Comparison of ENCODE assay signal across 8 cellular contexts in genomic region chr16:22436823-22437652, GRCh38.
DNase-seq lines count a peak whose midpoint lies in the region; ATAC-seq and TF ChIP-seq lines count a peak whose summit lies in the region.
"Not testable (repeated sequence)": the region's sequence is repeated elsewhere in the genome, so short reads cannot be mapped to it uniquely, and the experiment has no call there.

No MANE protein-coding gene starts in this region.

- H3K4me1 Mint-ChIP-seq in natural killer cell treated with Interleukin-12 subunit alpha and Interleukin-12 subunit beta and Interleukin-15 and Interleukin-18, amount 100 ng/mL, for 72 hours (ENCODE audit: low read depth in 2 of 2); stimulated activated memory B cell treated with anti-CD40 and anti-IgM and Interleukin-4, amounts not matched to agents 10 μg/mL and 1 μg/mL and 100 μg/mL, for 72 hours: not testable (repeated sequence)

- peak overlapping the region; percentile 84 for H3K27ac ChIP-seq in SJCRH30

- not testable (repeated sequence) for H3K27me3 Mint-ChIP-seq in natural killer cell treated with Interleukin-12 subunit alpha and Interleukin-12 subunit beta and Interleukin-15 and Interleukin-18, amount 100 ng/mL, for 72 hours; stimulated activated memory B cell treated with anti-CD40 and anti-IgM and Interleukin-4, amounts not matched to agents 10 μg/mL and 1 μg/mL and 100 μg/mL, for 72 hours

- ATAC-seq in natural killer cell treated with Interleukin-12 subunit alpha and Interleukin-12 subunit beta and Interleukin-15 and Interleukin-18, amount 100 ng/mL, for 72 hours = peak; percentile 91 to 94
- ATAC-seq in stimulated activated memory B cell treated with anti-CD40 and anti-IgM and Interleukin-4, amounts not matched to agents 10 μg/mL and 1 μg/mL and 100 μg/mL, for 72 hours = peak; percentile 95

- peak overlapping the region; percentile 98 for H3K4me3 ChIP-seq in SJCRH30
- H3K4me3 ChIP-seq in fibroblast of villous mesenchyme (ENCODE audit: low read depth, low read length) = peak overlapping the region; percentile 70

- not testable (repeated sequence) for TF ChIP-seq CTCF in fibroblast of villous mesenchyme (IDR thresholded peaks at IDR 0.05; ENCODE audit: insufficient read depth, low read depth, low read length)

- peak; percentile 74 for DNase-seq in EH (ENCODE audit: low read depth)
- peak; percentile 29 for DNase-seq in H4 (ENCODE audit: low spot score)
- DNase-seq in LHCN-M2 (ENCODE audit: low read depth) = peak; percentile 59
- DNase-seq in SJCRH30 = peak; percentile 79 to 81
- peak; percentile 42 for DNase-seq in activated gamma-delta T cell treated with anti-CD3 and anti-CD28 coated beads, Interleukin-2, amount 50 U/mL, for 16 hours (ENCODE audit: low read depth)
- DNase-seq in fibroblast of villous mesenchyme (ENCODE audit: low read depth) = peak; percentile 66
- DNase-seq in natural killer cell treated with Interleukin-12 subunit alpha and Interleukin-12 subunit beta and Interleukin-15 and Interleukin-18, amount 100 ng/mL, for 72 hours (ENCODE audit: low spot score) = peak; percentile 88

- not testable (repeated sequence) for H3K9me3 ChIP-seq in SJCRH30 (replicated peaks)

- H3K27ac Mint-ChIP-seq in natural killer cell treated with Interleukin-12 subunit alpha and Interleukin-12 subunit beta and Interleukin-15 and Interleukin-18, amount 100 ng/mL, for 72 hours = peak overlapping the region; percentile 88 to 99
- H3K27ac Mint-ChIP-seq in stimulated activated memory B cell treated with anti-CD40 and anti-IgM and Interleukin-4, amounts not matched to agents 10 μg/mL and 1 μg/mL and 100 μg/mL, for 72 hours = peak overlapping the region; percentile 99

- H3K36me3 Mint-ChIP-seq in natural killer cell treated with Interleukin-12 subunit alpha and Interleukin-12 subunit beta and Interleukin-15 and Interleukin-18, amount 100 ng/mL, for 72 hours; stimulated activated memory B cell treated with anti-CD40 and anti-IgM and Interleukin-4, amounts not matched to agents 10 μg/mL and 1 μg/mL and 100 μg/mL, for 72 hours: not testable (repeated sequence)

- peak overlapping the region; percentile 87 for H3K4me3 Mint-ChIP-seq in natural killer cell treated with Interleukin-12 subunit alpha and Interleukin-12 subunit beta and Interleukin-15 and Interleukin-18, amount 100 ng/mL, for 72 hours
- H3K4me3 Mint-ChIP-seq in stimulated activated memory B cell treated with anti-CD40 and anti-IgM and Interleukin-4, amounts not matched to agents 10 μg/mL and 1 μg/mL and 100 μg/mL, for 72 hours = peak overlapping the region; percentile 99

- not testable (repeated sequence) for H3K36me3 ChIP-seq in SJCRH30

- H3K9me3 Mint-ChIP-seq in natural killer cell treated with Interleukin-12 subunit alpha and Interleukin-12 subunit beta and Interleukin-15 and Interleukin-18, amount 100 ng/mL, for 72 hours; stimulated activated memory B cell treated with anti-CD40 and anti-IgM and Interleukin-4, amounts not matched to agents 10 μg/mL and 1 μg/mL and 100 μg/mL, for 72 hours: not testable (repeated sequence)

- not testable (repeated sequence) for H3K4me1 ChIP-seq in SJCRH30

- not testable (repeated sequence) for H3K27me3 ChIP-seq in SJCRH30

Comparison
In these comparisons a context has a peak if more than half of its experiments do, and no peak if none do; other contexts are left out.
1. Peak in every context shown above with its lines: DNase-seq, ATAC-seq, H3K4me3 ChIP-seq and H3K27ac ChIP-seq.
2. DNase-seq: peak in every context shown above with its lines; median percentile 88 in natural killer cell treated with Interleukin-12 subunit alpha and Interleukin-12 subunit beta and Interleukin-15 and Interleukin-18, amount 100 ng/mL, for 72 hours; 80 in SJCRH30; 74 in EH; 66 in fibroblast of villous mesenchyme; 59 in LHCN-M2; 42 in activated gamma-delta T cell treated with anti-CD3 and anti-CD28 coated beads, Interleukin-2, amount 50 U/mL, for 16 hours; 29 in H4.